ENCODE assay signal across 27 cellular contexts in the genomic region with DNA sequence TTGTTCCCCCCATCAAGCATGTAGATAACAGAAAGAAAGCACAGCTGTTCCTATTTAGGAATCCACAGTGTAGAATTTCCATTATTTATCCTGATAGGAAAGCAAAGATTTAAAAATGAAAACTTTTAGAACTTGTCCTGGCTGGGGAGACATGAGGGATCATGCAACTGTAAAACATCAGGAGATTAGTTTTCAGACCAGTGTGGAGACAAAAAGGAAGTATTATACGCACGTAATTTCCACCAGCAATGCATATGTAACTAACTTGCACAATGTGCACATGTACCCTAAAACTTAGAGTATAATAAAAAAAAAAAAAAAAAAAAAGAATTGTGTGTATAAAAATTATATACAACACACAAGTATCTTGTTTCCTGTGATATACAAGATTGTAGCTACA.
"Had no signal": no experiment of that assay in that cellular context is flagged by ENCODE, and none has a peak within 500 bp of the region (broad histone marks: within the 10 kb centered on the region; RNA-seq: fewer than 3 reads in every experiment).

No MANE protein-coding gene starts in this region.

- H3K36me3 ChIP-seq: breast epithelium had no signal

- H3K4me3 ChIP-seq: breast epithelium, coronary artery, PC-9 had no signal

- H3K27me3 ChIP-seq: breast epithelium had no signal

- H3K4me3 Mint-ChIP-seq: activated B cell treated with CpG ODN at 0.5 μM for 24 hours; activated CD4-positive, alpha-beta memory T cell treated with anti-CD3 and anti-CD28 coated beads for 36 hours; activated CD4-positive, alpha-beta T cell treated with anti-CD3 and anti-CD28 coated beads, Interleukin-2, amount 10 ng/mL, durations not matched to agents 7 days and 5 days; activated naive CD4-positive, alpha-beta T cell treated with anti-CD3 and anti-CD28 coated beads, Interleukin-2, amount 10 ng/mL, durations not matched to agents 7 days and 5 days; activated naive CD8-positive, alpha-beta T cell treated with anti-CD3 and anti-CD28 coated beads for 36 hours; activated T-helper 17 cell treated with anti-CD3 and anti-CD28 coated beads, Interleukin-2, amount 50 U/mL, for 72 hours; T-helper 17 cell had no signal

- H3K4me1 ChIP-seq: breast epithelium had no signal

- H3K4me1 Mint-ChIP-seq: activated B cell treated with CpG ODN at 0.5 μM for 24 hours; activated CD4-positive, alpha-beta T cell treated with anti-CD3 and anti-CD28 coated beads, Interleukin-2, amount 10 ng/mL, durations not matched to agents 7 days and 5 days; activated naive CD4-positive, alpha-beta T cell treated with anti-CD3 and anti-CD28 coated beads, Interleukin-2, amount 10 ng/mL, durations not matched to agents 7 days and 5 days; activated naive CD8-positive, alpha-beta T cell treated with anti-CD3 and anti-CD28 coated beads for 36 hours; activated T-helper 17 cell treated with anti-CD3 and anti-CD28 coated beads, Interleukin-2, amount 50 U/mL, for 72 hours; T-helper 17 cell had no signal

- DNase-seq: activated B cell treated with CpG ODN at 0.5 μM for 24 hours; activated CD4-positive, alpha-beta memory T cell treated with anti-CD3 and anti-CD28 coated beads for 36 hours; activated CD4-positive, alpha-beta T cell treated with anti-CD3 and anti-CD28 coated beads, Interleukin-2, amount 10 ng/mL, durations not matched to agents 7 days and 5 days; activated CD8-positive, alpha-beta memory T cell treated with anti-CD3 and anti-CD28 coated beads for 24 hours; activated gamma-delta T cell; activated naive CD4-positive, alpha-beta T cell treated with anti-CD3 and anti-CD28 coated beads, Interleukin-2, amount 10 ng/mL, durations not matched to agents 7 days and 5 days; activated naive CD8-positive, alpha-beta T cell treated with anti-CD3 and anti-CD28 coated beads for 36 hours; activated T-cell treated with anti-CD3 and anti-CD28 coated beads, Interleukin-2, amount 50 U/mL, for 48 hours; aorta; caudate nucleus; MM.1S; NCI-H1048; NCI-H146; NCI-H187 treated with DMSO at 0.1 percent for 48 hours; NCI-H2081 treated with DMSO at 0.1 percent for 48 hours; NCI-H2171; NCI-H2227 treated with DMSO at 0.1 percent for 48 hours; NCI-H446 treated with DMSO at 0.1 percent for 48 hours; NCI-H524 treated with DMSO at 0.1 percent for 48 hours; NCI-H748 treated with DMSO at 0.1 percent for 48 hours; PC-9; SIG-M5; T-helper 17 cell; T-helper 9 cell had no signal

- H3K27ac ChIP-seq: breast epithelium, coronary artery, PC-9 had no signal

- H3K9me3 ChIP-seq: breast epithelium had no signal

- H3K36me3 Mint-ChIP-seq: activated CD4-positive, alpha-beta memory T cell treated with anti-CD3 and anti-CD28 coated beads for 36 hours; activated naive CD4-positive, alpha-beta T cell treated with anti-CD3 and anti-CD28 coated beads, Interleukin-2, amount 10 ng/mL, durations not matched to agents 7 days and 5 days; activated naive CD8-positive, alpha-beta T cell treated with anti-CD3 and anti-CD28 coated beads for 36 hours had no signal

- H3K9me3 Mint-ChIP-seq: activated B cell treated with CpG ODN at 0.5 μM for 24 hours; activated CD4-positive, alpha-beta T cell treated with anti-CD3 and anti-CD28 coated beads, Interleukin-2, amount 10 ng/mL, durations not matched to agents 7 days and 5 days; activated naive CD4-positive, alpha-beta T cell treated with anti-CD3 and anti-CD28 coated beads, Interleukin-2, amount 10 ng/mL, durations not matched to agents 7 days and 5 days; activated naive CD8-positive, alpha-beta T cell treated with anti-CD3 and anti-CD28 coated beads for 36 hours; activated T-helper 17 cell treated with anti-CD3 and anti-CD28 coated beads, Interleukin-2, amount 50 U/mL, for 72 hours had no signal

- H3K27me3 Mint-ChIP-seq: activated B cell treated with CpG ODN at 0.5 μM for 24 hours; activated CD4-positive, alpha-beta memory T cell treated with anti-CD3 and anti-CD28 coated beads for 36 hours; activated CD4-positive, alpha-beta T cell treated with anti-CD3 and anti-CD28 coated beads, Interleukin-2, amount 10 ng/mL, durations not matched to agents 7 days and 5 days; activated naive CD4-positive, alpha-beta T cell treated with anti-CD3 and anti-CD28 coated beads, Interleukin-2, amount 10 ng/mL, durations not matched to agents 7 days and 5 days; activated naive CD8-positive, alpha-beta T cell treated with anti-CD3 and anti-CD28 coated beads for 36 hours; activated T-helper 17 cell treated with anti-CD3 and anti-CD28 coated beads, Interleukin-2, amount 50 U/mL, for 72 hours; T-helper 17 cell had no signal

- H3K27ac Mint-ChIP-seq: activated B cell treated with CpG ODN at 0.5 μM for 24 hours; activated CD4-positive, alpha-beta memory T cell treated with anti-CD3 and anti-CD28 coated beads for 36 hours; activated CD4-positive, alpha-beta T cell treated with anti-CD3 and anti-CD28 coated beads, Interleukin-2, amount 10 ng/mL, durations not matched to agents 7 days and 5 days; activated naive CD4-positive, alpha-beta T cell treated with anti-CD3 and anti-CD28 coated beads, Interleukin-2, amount 10 ng/mL, durations not matched to agents 7 days and 5 days; activated naive CD8-positive, alpha-beta T cell treated with anti-CD3 and anti-CD28 coated beads for 36 hours; activated T-helper 17 cell treated with anti-CD3 and anti-CD28 coated beads, Interleukin-2, amount 50 U/mL, for 72 hours; T-helper 17 cell had no signal
